Comparison of ENCODE assay signal across 21 cellular contexts in genomic region chr2:237350597-237350996, GRCh38.
DNase-seq lines count a peak whose midpoint lies in the region; ATAC-seq and TF ChIP-seq lines count a peak whose summit lies in the region.
"Had no signal": no experiment of that assay in that cellular context is flagged by ENCODE, and none has a peak within 500 bp of the region (broad histone marks: within the 10 kb centered on the region; RNA-seq: fewer than 3 reads in every experiment).

No MANE protein-coding gene starts in this region.

- H3K9me3 ChIP-seq in adipocyte (ENCODE audit: control insufficient read depth, low read length) (no peaks in the 10 kb centered on the region), osteoblast (ENCODE audit: low read depth, low read length) (no peaks in the 10 kb centered on the region)

- no peak overlapping the region for H3K27ac Mint-ChIP-seq in GM23338
- no peak overlapping the region for H3K27ac Mint-ChIP-seq in endothelial cell (ENCODE audit: unreplicated experiment)
- H3K27ac Mint-ChIP-seq: B cell; CD4-positive, alpha-beta memory T cell had no signal

- H3K9me3 Mint-ChIP-seq in GM23338 (no peaks in the 10 kb centered on the region), endothelial cell (ENCODE audit: unreplicated experiment) (no peaks in the 10 kb centered on the region)
- H3K9me3 Mint-ChIP-seq: CD4-positive, alpha-beta memory T cell had no signal

- H3K4me1 ChIP-seq in GM23338 (ENCODE audit: insufficient read depth) = no peaks in the 10 kb centered on the region
- peaks cover 51% of the 10 kb centered on the region for H3K4me1 ChIP-seq in adipocyte (ENCODE audit: control insufficient read depth, insufficient read depth, low read length)
- H3K4me1 ChIP-seq in osteoblast (ENCODE audit: insufficient read depth, low read length) = peaks cover 28% of the 10 kb centered on the region

- H4K20me1 ChIP-seq in GM23338 (replicated peaks; ENCODE audit: insufficient read depth) = no peaks in the 10 kb centered on the region
- peaks cover 2% of the 10 kb centered on the region for H4K20me1 ChIP-seq in osteoblast (ENCODE audit: insufficient read depth, low read length)

- no peaks in the 10 kb centered on the region for H3K79me2 ChIP-seq in GM23338 (replicated peaks; ENCODE audit: insufficient read depth)
- peaks cover 51% of the 10 kb centered on the region for H3K79me2 ChIP-seq in osteoblast (ENCODE audit: insufficient read depth, low read length)

- H3K4me1 Mint-ChIP-seq in GM23338 (peaks cover 20% of the 10 kb centered on the region), endothelial cell (ENCODE audit: unreplicated experiment) (no peaks in the 10 kb centered on the region)
- H3K4me1 Mint-ChIP-seq: B cell; CD4-positive, alpha-beta memory T cell had no signal

- H3K27me3 ChIP-seq in GM23338 (ENCODE audit: insufficient read depth) = no peaks in the 10 kb centered on the region
- H3K27me3 ChIP-seq in adipocyte (replicated peaks; ENCODE audit: control insufficient read depth, insufficient read depth, low read length) = no peaks in the 10 kb centered on the region
- no peaks in the 10 kb centered on the region for H3K27me3 ChIP-seq in osteoblast (ENCODE audit: insufficient read depth, low read length)

- H3K27me3 Mint-ChIP-seq in GM23338 (ENCODE audit: insufficient read depth, low read depth, poor library complexity) (peaks cover 2% of the 10 kb centered on the region), endothelial cell (ENCODE audit: unreplicated experiment) (peaks cover 3% of the 10 kb centered on the region)
- H3K27me3 Mint-ChIP-seq: CD4-positive, alpha-beta memory T cell had no signal

- H3K9ac ChIP-seq in adipocyte (ENCODE audit: low read length) = peak overlapping the region; percentile 38

- 0 out of 2 replicates have a peak overlapping the region, but pooled peaks have one; percentile 5 for H2AFZ ChIP-seq in GM23338
- no peak overlapping the region for H2AFZ ChIP-seq in osteoblast (ENCODE audit: low read length)
- H2AFZ ChIP-seq: PC-9 had no signal

- no peak overlapping the region for H3K4me3 ChIP-seq in GM23338
- H3K4me3 ChIP-seq in adipocyte (ENCODE audit: low read length) = no peak overlapping the region
- no peak overlapping the region for H3K4me3 ChIP-seq in osteoblast (ENCODE audit: insufficient read depth, low read length)
- H3K4me3 ChIP-seq in skin epidermis = no peak overlapping the region
- H3K4me3 ChIP-seq: PC-9 had no signal

- H3K36me3 Mint-ChIP-seq in GM23338 (ENCODE audit: low read depth) = no peaks in the 10 kb centered on the region
- no peaks in the 10 kb centered on the region for H3K36me3 Mint-ChIP-seq in endothelial cell (ENCODE audit: low read depth, unreplicated experiment)
- H3K36me3 Mint-ChIP-seq: CD4-positive, alpha-beta memory T cell had no signal

- H3K27ac ChIP-seq in GM23338 (ENCODE audit: low read depth) (no peak overlapping the region), osteoblast (ENCODE audit: low read depth, low read length) (peak overlapping the region; percentile 51), skin epidermis (peak overlapping the region in 11 of 21 experiments; percentile 9 to 61 (median 51))
- H3K27ac ChIP-seq: HL-60, PC-9 had no signal

- no peak overlapping the region for H3K4me3 Mint-ChIP-seq in GM23338
- H3K4me3 Mint-ChIP-seq in endothelial cell (ENCODE audit: unreplicated experiment) = no peak overlapping the region
- H3K4me3 Mint-ChIP-seq: B cell; CD4-positive, alpha-beta memory T cell had no signal

- DNase-seq in GM23338 (ENCODE audit: low spot score) = no peak
- no peak for DNase-seq in adipocyte (ENCODE audit: low read depth)
- DNase-seq in osteoblast (ENCODE audit: insufficient read length, low spot score, missing footprints) = no peak
- no peak for DNase-seq in endothelial cell (ENCODE audit: low spot score)
- no peak for DNase-seq in islet precursor cell
- DNase-seq in NCI-H2107 treated with DMSO at 0.1 percent for 48 hours (lab: John Stamatoyannopoulos, UW; ENCODE audit: unreplicated experiment) = no peak
- DNase-seq in NCI-H2171 treated with DMSO at 0.1 percent for 48 hours (lab: John Stamatoyannopoulos, UW) = no peak
- DNase-seq: ACHN; CD4-positive, alpha-beta memory T cell; DND-41; GDM1; KG1; NCI-H1048; NCI-H345; NCI-H69; PC-9 had no signal

- ATAC-seq in GM23338 = no peak
- ATAC-seq: HCT116, Right ventricle myocardium inferior had no signal

- H3K36me3 ChIP-seq in GM23338 (ENCODE audit: insufficient read depth) (no peaks in the 10 kb centered on the region), adipocyte (ENCODE audit: control insufficient read depth, insufficient read depth, low read length, severe bottlenecking) (peaks cover 100% of the 10 kb centered on the region), osteoblast (ENCODE audit: insufficient read depth, low read length) (peaks cover 99% of the 10 kb centered on the region)

- TF ChIP-seq CTCF in GM23338 (conservative IDR thresholded peaks at IDR 0.05; ENCODE audit: low read depth in 2 of 2) (no peak), osteoblast (IDR thresholded peaks at IDR 0.05; ENCODE audit: extremely low read depth, low read depth, low read length) (no peak), endothelial cell (IDR thresholded peaks at IDR 0.05; ENCODE audit: unreplicated experiment) (no peak)

- H3F3A ChIP-seq in GM23338 (replicated peaks; ENCODE audit: low read depth) = no peaks in the 10 kb centered on the region

- no peak overlapping the region for H3K4me2 ChIP-seq in GM23338
- no peak overlapping the region for H3K4me2 ChIP-seq in osteoblast (ENCODE audit: insufficient read depth, low read length)
- H3K4me2 ChIP-seq: PC-9 had no signal

- H3K9me2 ChIP-seq in GM23338 (ENCODE audit: insufficient read depth) = 0 out of 2 replicates have a peak, but pooled peaks cover 6% of the 10 kb centered on the region

TF ChIP-seq in GM23338, 12 proteins besides CTCF, POLR2A, EP300 and RAD21 (continues in another document):
- TF ChIP-seq ZNF462 (CRISPR knock-in tag; IDR thresholded peaks at IDR 0.05) = no peak
- no peak for TF ChIP-seq STAT1 (IDR thresholded peaks at IDR 0.05; ENCODE audit: unreplicated experiment)
- no peak for TF ChIP-seq EZH2phosphoT487 (IDR thresholded peaks at IDR 0.05; ENCODE audit: unreplicated experiment)
- TF ChIP-seq ZNF114 (CRISPR knock-in tag; IDR thresholded peaks at IDR 0.05) = no peak
- no peak for TF ChIP-seq POLR2AphosphoS5 (IDR thresholded peaks at IDR 0.05; ENCODE audit: low read depth)
- TF ChIP-seq NANOG (IDR thresholded peaks at IDR 0.05; ENCODE audit: borderline replicate concordance) = no peak
- no peak for TF ChIP-seq JUNB (IDR thresholded peaks at IDR 0.05; ENCODE audit: unreplicated experiment)
